22 cellular contexts compared by ENCODE assay signal in genomic region chr1:24441480-24441879, GRCh38. TPM values are rescaled to one million over a fixed set of nuclear protein-coding genes. Genes with fewer than 3 reads are reported as not detected.
A peak's percentile ranks its signal among the peaks of the same experiment; 100 is the strongest.
DNase-seq lines count a peak whose midpoint lies in the region; ATAC-seq, FAIRE-seq and TF ChIP-seq lines count a peak whose summit lies in the region.
"Had no signal": no experiment of that assay in that cellular context is flagged by ENCODE, and none has a peak within 500 bp of the region (broad histone marks: within the 10 kb centered on the region; RNA-seq: fewer than 3 reads in every experiment).

No MANE protein-coding gene starts in this region.

- peak overlapping the region; percentile 2 for H3K27ac Mint-ChIP-seq in activated naive CD4-positive, alpha-beta T cell treated with anti-CD3 and anti-CD28 coated beads, Interleukin-2, amount 50 U/mL, for 24 hours

- 75% methylated on average over 7 of the region's 7 CpGs for WGBS in HepG2 (ENCODE audit: low lambda C conversion rate)

- POLR2A ChIA-PET in HepG2 (lab: Yijun Ruan, JAX): no interaction called here

- H3K9ac ChIP-seq in HepG2 (ENCODE audit: insufficient read depth, low read depth, low read length): no peak overlapping the region

- no peak for TF ChIP-seq EP300 in HepG2 (IDR thresholded peaks at IDR 0.05; ENCODE audit: low read depth in 2 of 2, low read length in 2 of 2)
- TF ChIP-seq EP300 in HepG2 (CRISPR knock-in tag; IDR thresholded peaks at IDR 0.05; ENCODE audit: borderline replicate concordance): no peak

- no peaks in the 10 kb centered on the region for H3K9me3 ChIP-seq in HepG2 (ENCODE audit: low read length)

- H3K27ac ChIP-seq in angular gyrus (ENCODE audit: low read depth, low read length) (peak overlapping the region; percentile 57), layer of hippocampus (ENCODE audit: low read depth, low read length) (peak overlapping the region; percentile 67), HepG2 (ENCODE audit: extremely low read length, insufficient read depth, low read length) (no peak overlapping the region)
- H3K27ac ChIP-seq: C4-2B, HL-60 had no signal

- no peaks in the 10 kb centered on the region for H3K79me2 ChIP-seq in HepG2 (ENCODE audit: insufficient read depth, low read length)

- no peaks in the 10 kb centered on the region for H4K20me1 ChIP-seq in HepG2 (ENCODE audit: insufficient read depth, low read length)

- DNase-seq in activated naive CD4-positive, alpha-beta T cell (lab: John Stamatoyannopoulos, UW): no peak
- DNase-seq in NCI-H128 (lab: John Stamatoyannopoulos, UW; ENCODE audit: unreplicated experiment) (no peak), frontal cortex (ENCODE audit: low spot score in 2 of 2) (no peak), HK-2 (ENCODE audit: unreplicated experiment) (no peak), HepG2 (ENCODE audit: low spot score) (no peak)
- DNase-seq: DMS79; HFFc6; KBM-7; MM.1S; NCI-H1092; NCI-H1436 treated with DMSO at 0.1 percent for 48 hours; NCI-H1930; NCI-H510A; NK-92 treated with Interleukin-12 subunit alpha and Interleukin-12 subunit beta, amount 100 ng/mL, for 24 hours; SIG-M5 had no signal

- CTCF ChIA-PET in HepG2 (lab: Yijun Ruan, JAX; ENCODE audit: low intra/inter-chr PET ratio, low total read pairs): no interaction called here

- no peaks in the 10 kb centered on the region for H3K27me3 ChIP-seq in layer of hippocampus (ENCODE audit: control insufficient read depth, insufficient read depth, low read length)
- H3K27me3 ChIP-seq in HepG2 (ENCODE audit: control insufficient read depth in 1 of 2, insufficient read depth in 2 of 2, low read length in 2 of 2): no peaks in the 10 kb centered on the region

- H3K4me3 Mint-ChIP-seq in activated naive CD4-positive, alpha-beta T cell treated with anti-CD3 and anti-CD28 coated beads, Interleukin-2, amount 50 U/mL, for 24 hours: no peak overlapping the region
- H3K4me3 Mint-ChIP-seq: HFFc6 had no signal

- H3K36me3 Mint-ChIP-seq in activated naive CD4-positive, alpha-beta T cell treated with anti-CD3 and anti-CD28 coated beads, Interleukin-2, amount 50 U/mL, for 24 hours: peaks cover 13% of the 10 kb centered on the region

- TF ChIP-seq POLR2A in HepG2 (IDR thresholded peaks at IDR 0.05; ENCODE audit: insufficient read depth in 1 of 2, low read depth in 2 of 2, low read length in 2 of 2): no peak

- no peaks in the 10 kb centered on the region for H3K36me3 ChIP-seq in HepG2 (replicated peaks in 1 of 2; ENCODE audit: control insufficient read depth in 1 of 2, insufficient read depth in 2 of 2, low read length in 2 of 2)

- in situ Hi-C loops in HepG2 (cut with HindIII; ENCODE audit: extremely low pct_ligation_motif_present, low pct_unique_long_range_greater_than_20kb): no loop called here

- H3K4me1 ChIP-seq in HepG2 (ENCODE audit: insufficient read depth, low read length): peaks cover 5% of the 10 kb centered on the region; the same call in 1 of the 2 replicates

- H3K4me2 ChIP-seq in HepG2 (ENCODE audit: low read depth, low read length): no peak overlapping the region

- no peak for ATAC-seq in HepG2
- ATAC-seq: Panc1 had no signal

- intact Hi-C loops in HepG2 (cut with micrococcal nuclease; ENCODE audit: unreplicated experiment): no loop called here

- peaks cover 18% of the 10 kb centered on the region for H3K4me1 Mint-ChIP-seq in activated naive CD4-positive, alpha-beta T cell treated with anti-CD3 and anti-CD28 coated beads, Interleukin-2, amount 50 U/mL, for 24 hours

- no peak overlapping the region for H2AFZ ChIP-seq in HepG2 (ENCODE audit: low read length)

- no peaks in the 10 kb centered on the region for H3K27me3 Mint-ChIP-seq in activated naive CD4-positive, alpha-beta T cell treated with anti-CD3 and anti-CD28 coated beads, Interleukin-2, amount 50 U/mL, for 24 hours

- no peak for TF ChIP-seq RAD21 in HepG2 (CRISPR knock-in tag; IDR thresholded peaks at IDR 0.05)

- TF ChIP-seq CTCF in HepG2 (CRISPR knock-in tag; IDR thresholded peaks at IDR 0.05): no peak

- FAIRE-seq in frontal cortex (lab: Jason Lieb, UNC): no peak
- FAIRE-seq in HepG2 (lab: Jason Lieb, UNC): no peak
- FAIRE-seq: A204.1 had no signal

- H3K4me3 ChIP-seq in HepG2 (replicated peaks in 1 of 3; ENCODE audit: insufficient read depth in 1 of 3, low read depth in 2 of 3, low read length in 3 of 3): no peak overlapping the region

- BruUV-seq in HepG2 (replicated peaks; lab: Mats Ljungman, UMichigan): no TSS peak

- no peaks in the 10 kb centered on the region for H3K9me3 Mint-ChIP-seq in activated naive CD4-positive, alpha-beta T cell treated with anti-CD3 and anti-CD28 coated beads, Interleukin-2, amount 50 U/mL, for 24 hours
- H3K9me3 Mint-ChIP-seq: HFFc6 had no signal

TF ChIP-seq in HepG2, 621 proteins besides CTCF, POLR2A, EP300 and RAD21:
- no peak for TF ChIP-seq REL (CRISPR knock-in tag; conservative IDR thresholded peaks at IDR 0.05)
- no peak for TF ChIP-seq KDM5A (IDR thresholded peaks at IDR 0.05; ENCODE audit: borderline replicate concordance, low read length)
- no peak for TF ChIP-seq NFE2L1 (CRISPR knock-in tag; IDR thresholded peaks at IDR 0.05; ENCODE audit: borderline replicate concordance)
- TF ChIP-seq CBFB (CRISPR knock-in tag; IDR thresholded peaks at IDR 0.05): no peak
- TF ChIP-seq NRL (CRISPR knock-in tag; IDR thresholded peaks at IDR 0.05; ENCODE audit: borderline replicate concordance): no peak

RNA-seq across cellular contexts. Expression of gene NIPAL3, which starts 25.9 kb away (rescaled TPM):
- total RNA-seq in frontal cortex (13.5 TPM), HepG2 (2016; rRNA removed; fragmentation: Illumina TruSeq; extraction: Trizol) (5.6 and 5.8 TPM in 2 replicates)
- 0.88 and 1.0 TPM in 2 replicates for total RNA-seq in HepG2 (2016; cell fraction: cytosol; rRNA removed; fragmentation: Illumina TruSeq; extraction: Trizol; ENCODE audit: low read depth)
- total RNA-seq in HepG2 (2016; cell fraction: insoluble cytoplasmic fraction; rRNA removed; fragmentation: Illumina TruSeq; extraction: Trizol): 5.3 TPM in 2 replicates
- 2.8 and 3.9 TPM in 2 replicates for total RNA-seq in HepG2 (2016; cell fraction: membrane; rRNA removed; fragmentation: Illumina TruSeq; extraction: Trizol)
- 4.3 TPM in 2 replicates for total RNA-seq in HepG2 (2016; cell fraction: nucleus; rRNA removed; fragmentation: Illumina TruSeq; extraction: Trizol)
- polyA plus RNA-seq in HepG2 (2011; rRNA removed): 8.5 and 8.6 TPM in 2 replicates
- 8.3 and 9.8 TPM in 2 replicates for polyA plus RNA-seq in HepG2 (2011; cell fraction: cytosol; rRNA removed)
- 5.7 and 6.2 TPM in 2 replicates for polyA plus RNA-seq in HepG2 (2011; cell fraction: nucleus; rRNA removed)
- polyA plus RNA-seq in HepG2 (2012): 6.3 and 7.6 TPM in 2 replicates
- polyA plus RNA-seq in HepG2 (2016; cell fraction: cytosol; fragmentation: Illumina TruSeq; extraction: Trizol; ENCODE audit: low read depth): 0.75 and 0.97 TPM in 2 replicates
- 4.2 and 5.0 TPM in 2 replicates for polyA plus RNA-seq in HepG2 (2016; cell fraction: insoluble cytoplasmic fraction; fragmentation: Illumina TruSeq; extraction: Trizol; ENCODE audit: low read depth)
- polyA plus RNA-seq in HepG2 (2016; cell fraction: membrane; fragmentation: Illumina TruSeq; extraction: Trizol; ENCODE audit: low read depth): 2.6 and 2.7 TPM in 2 replicates
- 3.1 and 4.8 TPM in 2 replicates for polyA plus RNA-seq in HepG2 (2016; cell fraction: nucleus; fragmentation: Illumina TruSeq; extraction: Trizol; ENCODE audit: insufficient read depth, low read depth)
- polyA minus RNA-seq in HepG2 (2011; rRNA and poly(A)+ RNA removed; ENCODE audit: low replicate concordance): 19.7 and 55.0 TPM in 2 replicates
- polyA minus RNA-seq in HepG2 (2011; cell fraction: cytosol; rRNA and poly(A)+ RNA removed): 4.9 and 5.0 TPM in 2 replicates
- polyA minus RNA-seq in HepG2 (2011; cell fraction: nucleus; rRNA and poly(A)+ RNA removed): 7.2 and 10.9 TPM in 2 replicates

RNA-seq across cellular contexts. Expression of gene STPG1, which starts 27.9 kb away (rescaled TPM):
- total RNA-seq in frontal cortex: 2.9 TPM
- total RNA-seq in HepG2 (2016; rRNA removed; fragmentation: Illumina TruSeq; extraction: Trizol): 3.4 TPM in 2 replicates
- 1.9 and 2.2 TPM in 2 replicates for total RNA-seq in HepG2 (2016; cell fraction: cytosol; rRNA removed; fragmentation: Illumina TruSeq; extraction: Trizol; ENCODE audit: low read depth)
- total RNA-seq in HepG2 (2016; cell fraction: insoluble cytoplasmic fraction; rRNA removed; fragmentation: Illumina TruSeq; extraction: Trizol): 3.3 and 3.4 TPM in 2 replicates
- 2.5 and 3.7 TPM in 2 replicates for total RNA-seq in HepG2 (2016; cell fraction: membrane; rRNA removed; fragmentation: Illumina TruSeq; extraction: Trizol)
- 2.5 and 4.3 TPM in 2 replicates for total RNA-seq in HepG2 (2016; cell fraction: nucleus; rRNA removed; fragmentation: Illumina TruSeq; extraction: Trizol)
- 4.2 and 4.3 TPM in 2 replicates for polyA plus RNA-seq in HepG2 (2011; rRNA removed)
- 2.9 and 3.6 TPM in 2 replicates for polyA plus RNA-seq in HepG2 (2011; cell fraction: cytosol; rRNA removed)
- 3.0 and 3.3 TPM in 2 replicates for polyA plus RNA-seq in HepG2 (2011; cell fraction: nucleus; rRNA removed)
- polyA plus RNA-seq in HepG2 (2012): 3.1 and 3.2 TPM in 2 replicates
- polyA plus RNA-seq in HepG2 (2016; cell fraction: cytosol; fragmentation: Illumina TruSeq; extraction: Trizol; ENCODE audit: low read depth): 2.7 and 3.2 TPM in 2 replicates
- 4.4 and 5.6 TPM in 2 replicates for polyA plus RNA-seq in HepG2 (2016; cell fraction: insoluble cytoplasmic fraction; fragmentation: Illumina TruSeq; extraction: Trizol; ENCODE audit: low read depth)
- 3.5 and 3.8 TPM in 2 replicates for polyA plus RNA-seq in HepG2 (2016; cell fraction: membrane; fragmentation: Illumina TruSeq; extraction: Trizol; ENCODE audit: low read depth)
- polyA plus RNA-seq in HepG2 (2016; cell fraction: nucleus; fragmentation: Illumina TruSeq; extraction: Trizol; ENCODE audit: insufficient read depth, low read depth): 2.6 and 3.5 TPM in 2 replicates
- polyA minus RNA-seq in HepG2 (2011; rRNA and poly(A)+ RNA removed; ENCODE audit: low replicate concordance): 3.9 and 4.9 TPM in 2 replicates
- polyA minus RNA-seq in HepG2 (2011; cell fraction: cytosol; rRNA and poly(A)+ RNA removed): 1.4 and 1.5 TPM in 2 replicates
- 6.2 and 7.3 TPM in 2 replicates for polyA minus RNA-seq in HepG2 (2011; cell fraction: nucleus; rRNA and poly(A)+ RNA removed)
